ENCODE assay signal across 29 cellular contexts in genomic region chr12:110821917-110822316, GRCh38. TPM values are rescaled to one million over a fixed set of nuclear protein-coding genes. Genes with fewer than 3 reads are reported as not detected.
"Had no signal": no experiment of that assay in that cellular context is flagged by ENCODE, and none has a peak within 500 bp of the region (broad histone marks: within the 10 kb centered on the region; RNA-seq: fewer than 3 reads in every experiment).

No MANE protein-coding gene starts in this region.

- H3K4me3 Mint-ChIP-seq: effector memory CD8-positive, alpha-beta T cell; naive thymus-derived CD8-positive, alpha-beta T cell; nephron progenitor cell had no signal

- H3K27ac Mint-ChIP-seq: naive thymus-derived CD8-positive, alpha-beta T cell; nephron progenitor cell; progenitor cell of endocrine pancreas had no signal

- DNase-seq: cortex of kidney; effector memory CD8-positive, alpha-beta T cell; erythroblast; esophagus squamous epithelium; head of caudate nucleus; left ventricle myocardium superior; lower lobe of right lung; naive thymus-derived CD8-positive, alpha-beta T cell; nephron progenitor cell; pancreas; stimulated activated CD4-positive, alpha-beta T cell treated with anti-CD3 and anti-CD28 coated beads, Interleukin-12 subunit alpha, Interleukin-12 subunit beta, amount 100 ng/mL, for 4 hours; stimulated activated CD4-positive, alpha-beta T cell treated with anti-CD3 and anti-CD28 coated beads, Interleukin-1b, Interleukin-23, amount 100 ng/mL, for 48 hours; stimulated activated CD4-positive, alpha-beta T cell treated with anti-CD3 and anti-CD28 coated beads, Interleukin-4, amount 100 ng/mL, for 1 hour; stimulated activated CD8-positive, alpha-beta memory T cell treated with anti-CD3 and anti-CD28 coated beads, Interleukin-4, amount 100 ng/mL, for 48 hours; stimulated activated naive CD4-positive, alpha-beta T cell treated with Interleukin-2 at 50 U/mL for 16 hours; stomach; thyroid gland; trophoblast cell had no signal

- H3K9me3 Mint-ChIP-seq: effector memory CD8-positive, alpha-beta T cell; naive thymus-derived CD8-positive, alpha-beta T cell; nephron progenitor cell had no signal

- H3K36me3 Mint-ChIP-seq: naive thymus-derived CD8-positive, alpha-beta T cell had no signal

RNA-seq across cellular contexts. Expression of gene CCDC63, which starts 24.9 kb away (rescaled TPM):
- total RNA-seq: dermis microvascular lymphatic vessel endothelial cell; esophagus squamous epithelium; frontal cortex; left ventricle myocardium superior; lower lobe of right lung; mesenteric fat pad; myocyte; naive thymus-derived CD8-positive, alpha-beta T cell; omental fat pad; pancreas; progenitor cell of endocrine pancreas; sciatic nerve; smooth muscle cell; stomach; subcutaneous adipose tissue; temporal lobe; thyroid gland; urinary bladder had no signal
